8 cellular contexts compared by ENCODE assay signal in the genomic region with DNA sequence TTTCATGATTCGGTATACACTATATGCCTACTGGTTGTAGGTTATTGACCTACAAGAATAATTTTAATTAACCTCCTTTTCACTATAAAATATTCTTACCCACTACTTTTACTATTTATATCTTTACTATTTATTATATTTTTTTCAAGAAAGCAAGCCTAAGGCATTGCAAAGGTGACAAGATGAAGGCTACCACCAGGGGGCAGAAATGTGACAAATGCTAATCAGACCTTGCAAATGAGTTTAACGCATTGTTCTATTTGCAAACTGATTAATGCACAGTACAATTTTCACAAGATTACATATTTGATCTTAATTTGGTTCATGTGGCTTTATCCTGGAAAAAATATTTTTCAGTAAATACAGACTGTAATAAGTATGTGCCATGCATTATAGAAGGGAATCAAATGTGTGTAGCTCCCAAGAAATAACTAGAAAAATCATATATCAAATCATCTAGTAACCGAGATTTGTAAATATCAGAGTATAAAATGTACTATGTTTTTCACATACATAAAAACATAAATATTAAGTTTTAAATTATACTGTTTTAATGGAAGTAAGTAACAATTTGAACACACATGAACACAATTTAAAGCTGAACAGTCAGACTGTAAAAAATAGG.
A peak's percentile ranks its signal among the peaks of the same experiment; 100 is the strongest.
DNase-seq lines count a peak whose midpoint lies in the region; ATAC-seq, FAIRE-seq and TF ChIP-seq lines count a peak whose summit lies in the region.

No MANE protein-coding gene starts in this region.

- peak; percentile 69 for ATAC-seq in HCT116

- H3K9me3 ChIP-seq in HCT116 (ENCODE audit: control insufficient read depth in 1 of 2, insufficient read depth in 1 of 2, low read depth in 1 of 2, low read length in 2 of 2): no peaks in the 10 kb centered on the region

- H3K27ac ChIP-seq in HCT116 (ENCODE audit: low read depth, low read length): no peak overlapping the region

- H3K36me3 ChIP-seq in HCT116 (ENCODE audit: control insufficient read depth in 1 of 2, insufficient read depth in 2 of 2, low read length in 2 of 2): no peaks in the 10 kb centered on the region

- CTCF ChIA-PET in HCT116 (lab: Charles Lee): interaction anchor here (0.6 to 3.1 kb wide), 12 partner anchors 11 to 437 kb away, joined by 3 to 26 read pairs (median 3); no protein-coding TSS in a partner anchor

- no peaks in the 10 kb centered on the region for H3K9me2 ChIP-seq in HCT116 (ENCODE audit: insufficient read depth)

- no TSS peak for BruUV-seq in HCT116 (replicated peaks; lab: Mats Ljungman, UMichigan)

- no peak overlapping the region for H3K4me2 ChIP-seq in HCT116 (ENCODE audit: low read length)

- H3K27ac Mint-ChIP-seq in activated CD4-positive, alpha-beta T cell treated with anti-CD3 and anti-CD28 coated beads, Interleukin-2, amount 10 ng/mL, durations not matched to agents 24 days and 14 days: no peak overlapping the region
- H3K27ac Mint-ChIP-seq in nephron progenitor cell: no peak overlapping the region

- no peaks in the 10 kb centered on the region for H3K27me3 ChIP-seq in HCT116 (ENCODE audit: insufficient read depth, low read length)

- H3K9ac ChIP-seq in HCT116 (ENCODE audit: low read length): no peak overlapping the region

- RAD21 ChIA-PET in HCT116 (lab: Charles Lee; ENCODE audit: low non-redundant PET in 1 of 2, low total read pairs in 2 of 2, uncharacterized antibody in 2 of 2, unreplicated experiment in 2 of 2): interaction anchor here (0.6 to 1.0 kb wide), 2 partner anchors 104 to 437 kb away, joined by 3 to 5 read pairs; no protein-coding TSS in a partner anchor

- peak; percentile 13 for DNase-seq in NK-92 treated with Interleukin-12 subunit alpha and Interleukin-12 subunit beta, amount 100 ng/mL, for 24 hours (lab: John Stamatoyannopoulos, UW)
- DNase-seq in NK-92 (lab: John Stamatoyannopoulos, UW; ENCODE audit: unreplicated experiment) (no peak), HCT116 (ENCODE audit: low read depth, low spot score) (peak; percentile 73), NCI-H1694 (lab: John Stamatoyannopoulos, UW) (peak; percentile 33), nephron progenitor cell (peak; percentile 69), urothelium cell line (ENCODE audit: low spot score) (peak; percentile 12)
- peak; percentile 83 for DNase-seq in activated CD4-positive, alpha-beta T cell treated with anti-CD3 and anti-CD28 coated beads, Interleukin-2, amount 10 ng/mL, durations not matched to agents 24 days and 14 days

- FAIRE-seq in endometrium (lab: Jason Lieb, UNC) (peak; percentile 81), urothelium cell line (lab: Jason Lieb, UNC) (no peak)

- H3K4me3 ChIP-seq in HCT116 (replicated peaks in 1 of 2; ENCODE audit: low read depth in 1 of 2, low read length in 2 of 2): no peak overlapping the region

- peak; percentile 45 to 81 (median 69); a peak in 5 of 6 replicates for TF ChIP-seq CTCF in HCT116 (IDR thresholded peaks at IDR 0.05 in 2 of 3, conservative IDR thresholded peaks at IDR 0.05 in 1 of 3; ENCODE audit: borderline replicate concordance in 1 of 3, insufficient read depth in 1 of 3, low read depth in 2 of 3, low read length in 2 of 3)
- peak; percentile 85 for TF ChIP-seq CTCF in nephron progenitor cell (IDR thresholded peaks at IDR 0.05)

- H4K20me1 ChIP-seq in HCT116 (ENCODE audit: insufficient read depth): no peaks in the 10 kb centered on the region

- intact Hi-C loops in HCT116 (cut with micrococcal nuclease): loop anchor here (1.0 kb wide), 1 partner anchor 437 kb away; no protein-coding TSS in a partner anchor
- intact Hi-C loops in activated CD4-positive, alpha-beta T cell treated with anti-CD3 and anti-CD28 coated beads, Interleukin-2, amount 10 ng/mL, durations not matched to agents 24 days and 14 days (cut with micrococcal nuclease): loop anchor here (1.0 kb wide), 1 partner anchor 437 kb away; no protein-coding TSS in a partner anchor

- no peak overlapping the region for H3K4me3 Mint-ChIP-seq in activated CD4-positive, alpha-beta T cell treated with anti-CD3 and anti-CD28 coated beads, Interleukin-2, amount 10 ng/mL, durations not matched to agents 24 days and 14 days
- no peak overlapping the region for H3K4me3 Mint-ChIP-seq in nephron progenitor cell

- H3K27me3 Mint-ChIP-seq in activated CD4-positive, alpha-beta T cell treated with anti-CD3 and anti-CD28 coated beads, Interleukin-2, amount 10 ng/mL, durations not matched to agents 24 days and 14 days: no peaks in the 10 kb centered on the region
- no peaks in the 10 kb centered on the region for H3K27me3 Mint-ChIP-seq in nephron progenitor cell (ENCODE audit: low read depth, poor library complexity)

- H3K4me1 ChIP-seq in HCT116 (ENCODE audit: control insufficient read depth in 1 of 2, insufficient read depth in 2 of 2, low read length in 2 of 2): no peaks in the 10 kb centered on the region

- TF ChIP-seq POLR2A in HCT116 (IDR thresholded peaks at IDR 0.05; ENCODE audit: borderline replicate concordance, extremely low read depth, insufficient read depth, insufficient read length): no peak

- no peaks in the 10 kb centered on the region for H3K4me1 Mint-ChIP-seq in activated CD4-positive, alpha-beta T cell treated with anti-CD3 and anti-CD28 coated beads, Interleukin-2, amount 10 ng/mL, durations not matched to agents 24 days and 14 days
- H3K4me1 Mint-ChIP-seq in nephron progenitor cell: no peaks in the 10 kb centered on the region

- TF ChIP-seq RAD21 in HCT116 (IDR thresholded peaks at IDR 0.05; ENCODE audit: low read depth): peak; percentile 46

- H3K9me3 Mint-ChIP-seq in activated CD4-positive, alpha-beta T cell treated with anti-CD3 and anti-CD28 coated beads, Interleukin-2, amount 10 ng/mL, durations not matched to agents 24 days and 14 days: no peaks in the 10 kb centered on the region
- peaks cover 17% of the 10 kb centered on the region for H3K9me3 Mint-ChIP-seq in nephron progenitor cell

- H3K79me2 ChIP-seq in HCT116 (ENCODE audit: insufficient read depth, low read length): no peaks in the 10 kb centered on the region

- H2AFZ ChIP-seq in HCT116 (ENCODE audit: low read depth, low read length, poor library complexity, severe bottlenecking): peak overlapping the region; percentile 90

- no peaks in the 10 kb centered on the region for H3K36me3 Mint-ChIP-seq in activated CD4-positive, alpha-beta T cell treated with anti-CD3 and anti-CD28 coated beads, Interleukin-2, amount 10 ng/mL, durations not matched to agents 24 days and 14 days (ENCODE audit: low read depth)
- peaks cover 37% of the 10 kb centered on the region for H3K36me3 Mint-ChIP-seq in nephron progenitor cell (ENCODE audit: low read depth)

- POLR2A ChIA-PET in HCT116 (lab: Charles Lee): no interaction called here

TF ChIP-seq in HCT116, 20 proteins besides CTCF, POLR2A, EP300 and RAD21 (continues in another document):
- TF ChIP-seq ZNF274 (IDR thresholded peaks at IDR 0.05; ENCODE audit: low read depth, low read length) (no peak), ZBTB33 (IDR thresholded peaks at IDR 0.05; ENCODE audit: extremely low read depth, insufficient replicate concordance, low read length) (no peak), SRF (IDR thresholded peaks at IDR 0.05; ENCODE audit: low read depth) (no peak), FOSL1 (IDR thresholded peaks at IDR 0.05; ENCODE audit: low read depth) (no peak), CEBPB (IDR thresholded peaks at IDR 0.05; ENCODE audit: low read depth) (no peak), POLR2AphosphoS5 (IDR thresholded peaks at IDR 0.05; ENCODE audit: low read depth, low read length) (no peak), EGR1 (IDR thresholded peaks at IDR 0.05; ENCODE audit: low read depth) (no peak), YY1 (IDR thresholded peaks at IDR 0.05; ENCODE audit: extremely low read depth, insufficient replicate concordance, low read depth, low read length) (no peak), ZFX (IDR thresholded peaks at IDR 0.05) (no peak), ELF1 (IDR thresholded peaks at IDR 0.05; ENCODE audit: borderline replicate concordance, low read depth) (no peak), ATF3 (IDR thresholded peaks at IDR 0.05) (no peak), CBX3 (IDR thresholded peaks at IDR 0.05; ENCODE audit: low read depth) (no peak)
